23 cellular contexts compared by ENCODE assay signal in genomic region chr1:164664127-164664526, GRCh38.
DNase-seq lines count a peak whose midpoint lies in the region; ATAC-seq lines count a peak whose summit lies in the region.
"Had no signal": no experiment of that assay in that cellular context is flagged by ENCODE, and none has a peak within 500 bp of the region (broad histone marks: within the 10 kb centered on the region; RNA-seq: fewer than 3 reads in every experiment).

No MANE protein-coding gene starts in this region.

- no peaks in the 10 kb centered on the region for H3K27me3 Mint-ChIP-seq in stimulated activated naive B cell treated with anti-CD40 and anti-IgM and Interleukin-4, amounts not matched to agents 10 μg/mL and 1 μg/mL and 100 μg/mL, for 72 hours
- H3K27me3 Mint-ChIP-seq: CD4-positive, CD25-positive, alpha-beta regulatory T cell; stimulated activated naive CD8-positive, alpha-beta T cell treated with anti-CD3 and anti-CD28 coated beads, Interleukin-15, Interleukin-2, amounts not matched to agents 100 ng/mL and 50 ng/mL, for 24 hours had no signal

- no peak overlapping the region for H3K27ac Mint-ChIP-seq in stimulated activated naive B cell treated with anti-CD40 and anti-IgM and Interleukin-4, amounts not matched to agents 10 μg/mL and 1 μg/mL and 100 μg/mL, for 72 hours
- H3K27ac Mint-ChIP-seq: activated T-helper 1 cell treated with anti-CD3 and anti-CD28 coated beads, Interleukin-12 subunit alpha, Interleukin-12 subunit beta, Interleukin-2, Interleukin-4 antibody, amounts not matched to agents 30 ng/mL and 10 ng/mL and 1 ng/mL, durations not matched to agents 14 hours and 24 hours and 36 hours; CD4-positive, CD25-positive, alpha-beta regulatory T cell; endodermal cell; stimulated activated naive CD8-positive, alpha-beta T cell treated with anti-CD3 and anti-CD28 coated beads, Interleukin-15, Interleukin-2, amounts not matched to agents 100 ng/mL and 50 ng/mL, for 24 hours; T-helper 2 cell treated with Interferon-gamma antibody and Interleukin-4, amounts not matched to agents 5 μg/mL and 100 μg/mL, for 36 hours had no signal

- H3K4me3 Mint-ChIP-seq in stimulated activated naive B cell treated with anti-CD40 and anti-IgM and Interleukin-4, amounts not matched to agents 10 μg/mL and 1 μg/mL and 100 μg/mL, for 72 hours: no peak overlapping the region
- H3K4me3 Mint-ChIP-seq: activated T-helper 1 cell treated with anti-CD3 and anti-CD28 coated beads, Interleukin-12 subunit alpha, Interleukin-12 subunit beta, Interleukin-2, Interleukin-4 antibody, amounts not matched to agents 30 ng/mL and 10 ng/mL and 1 ng/mL, durations not matched to agents 14 hours and 24 hours and 36 hours; CD4-positive, CD25-positive, alpha-beta regulatory T cell; endodermal cell; stimulated activated naive CD8-positive, alpha-beta T cell treated with anti-CD3 and anti-CD28 coated beads, Interleukin-15, Interleukin-2, amounts not matched to agents 100 ng/mL and 50 ng/mL, for 24 hours; T-helper 2 cell treated with Interferon-gamma antibody and Interleukin-4, amounts not matched to agents 5 μg/mL and 100 μg/mL, for 36 hours had no signal

- DNase-seq in SKM-1 treated with dmso at 0.1 percent for 144 hours (lab: John Stamatoyannopoulos, UW; ENCODE audit: unreplicated experiment): peak; percentile 96
- DNase-seq in stimulated activated naive B cell treated with anti-CD40 and anti-IgM and Interleukin-4, amounts not matched to agents 10 μg/mL and 1 μg/mL and 100 μg/mL, for 72 hours: no peak
- DNase-seq in NCI-H1092 treated with DMSO at 0.1 percent for 48 hours (lab: John Stamatoyannopoulos, UW): no peak
- no peak for DNase-seq in T-helper 2 cell
- DNase-seq: activated CD4-positive, alpha-beta T cell treated with anti-CD3 and anti-CD28 coated beads, Interleukin-2, amount 50 U/mL, for 1 hour; activated naive CD4-positive, alpha-beta T cell treated with anti-CD3 and anti-CD28 coated beads, Interleukin-2, amount 50 U/mL, for 16 hours; amygdala; CD4-positive, CD25-positive, alpha-beta regulatory T cell; DMS 273 treated with DMSO at 0.1 percent for 48 hours; endodermal cell; esophagus squamous epithelium; left lung; mesendoderm; NCI-H1694 treated with DMSO at 0.1 percent for 48 hours; NCI-H526 treated with DMSO at 0.1 percent for 48 hours; stimulated activated CD4-positive, alpha-beta T cell treated with anti-CD3 and anti-CD28 coated beads, Interleukin-4, amount 100 ng/mL, for 24 hours; thyroid gland had no signal

- ATAC-seq in GM18870 (IDR thresholded peaks at IDR 0.05; ENCODE audit: unreplicated experiment) (peak; percentile 47), HG02678 (IDR thresholded peaks at IDR 0.05; ENCODE audit: unreplicated experiment) (peak; percentile 73), HG03378 (IDR thresholded peaks at IDR 0.05; ENCODE audit: unreplicated experiment) (no peak)
- peak; percentile 43 to 64 for ATAC-seq in stimulated activated naive B cell treated with anti-CD40 and anti-IgM and Interleukin-4, amounts not matched to agents 10 μg/mL and 1 μg/mL and 100 μg/mL, for 72 hours (replicated peaks)
- ATAC-seq: left lung had no signal

- peaks cover 5 to 6% of the 10 kb centered on the region in 2 donors for H3K4me1 Mint-ChIP-seq in stimulated activated naive B cell treated with anti-CD40 and anti-IgM and Interleukin-4, amounts not matched to agents 10 μg/mL and 1 μg/mL and 100 μg/mL, for 72 hours

- peaks cover 4 to 7% of the 10 kb centered on the region in 2 donors for H3K9me3 Mint-ChIP-seq in stimulated activated naive B cell treated with anti-CD40 and anti-IgM and Interleukin-4, amounts not matched to agents 10 μg/mL and 1 μg/mL and 100 μg/mL, for 72 hours
- H3K9me3 Mint-ChIP-seq: endodermal cell had no signal

- H3K36me3 Mint-ChIP-seq in stimulated activated naive B cell treated with anti-CD40 and anti-IgM and Interleukin-4, amounts not matched to agents 10 μg/mL and 1 μg/mL and 100 μg/mL, for 72 hours: no peaks in the 10 kb centered on the region
- H3K36me3 Mint-ChIP-seq: CD4-positive, CD25-positive, alpha-beta regulatory T cell had no signal
